ENCODE assay signal across 2 cellular contexts in the genomic region with DNA sequence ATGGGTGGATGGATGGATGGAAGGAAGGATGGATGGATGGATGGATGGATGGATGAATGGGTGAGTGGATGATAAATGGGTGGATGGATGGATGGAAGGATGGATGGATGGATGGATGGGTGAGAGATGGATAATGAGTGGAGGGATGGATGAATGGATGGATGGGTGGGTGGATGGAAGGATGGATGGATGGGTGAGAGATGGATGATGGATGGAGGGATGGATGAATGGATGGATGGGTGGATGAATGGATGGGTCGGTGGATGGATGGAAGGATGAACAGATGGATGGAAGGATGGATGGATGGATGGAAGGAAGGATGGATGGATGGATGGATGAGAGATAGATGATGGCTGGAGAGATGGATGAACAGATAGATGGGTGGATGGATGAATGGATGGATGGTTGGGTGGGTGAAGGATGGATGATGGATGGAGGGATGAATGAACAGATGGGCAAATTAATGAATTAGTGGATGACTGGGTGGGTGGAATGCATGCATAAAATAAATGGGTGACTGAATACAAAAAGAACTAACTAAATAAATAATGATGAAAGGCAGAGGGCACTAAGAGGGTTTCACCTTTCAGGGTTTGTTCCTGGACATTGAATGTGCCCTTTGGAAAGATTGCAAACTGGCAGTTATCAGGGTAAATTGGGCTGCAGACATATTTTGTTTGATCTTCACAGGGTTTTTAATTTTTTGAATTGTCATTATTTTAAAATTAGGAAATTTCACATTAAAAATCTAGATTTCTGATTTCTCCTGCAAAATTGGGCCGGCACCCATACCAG.
A peak's percentile ranks its signal among the peaks of the same experiment; 100 is the strongest.
TF ChIP-seq lines count a peak whose summit lies in the region.

No MANE protein-coding gene starts in this region.

TF ChIP-seq in A549, 52 proteins besides CTCF, POLR2A, EP300 and RAD21:
- TF ChIP-seq HDAC2 (IDR thresholded peaks at IDR 0.05) (no peak), SMC3 (IDR thresholded peaks at IDR 0.05) (no peak), BHLHE40 (IDR thresholded peaks at IDR 0.05; ENCODE audit: low read depth, low read length) (no peak), CHD4 (IDR thresholded peaks at IDR 0.05; ENCODE audit: borderline replicate concordance) (no peak), PBX3 (IDR thresholded peaks at IDR 0.05) (no peak)

TF ChIP-seq in HepG2, 621 proteins besides CTCF, POLR2A, EP300 and RAD21:
- TF ChIP-seq ZKSCAN1 (IDR thresholded peaks at IDR 0.05; ENCODE audit: low read length) (no peak), FOXP1 (IDR thresholded peaks at IDR 0.05) (peak; percentile 68; the same call in 1 of the 2 replicates), FOXP1 (CRISPR knock-in tag; IDR thresholded peaks at IDR 0.05) (no peak), ATM (IDR thresholded peaks at IDR 0.05; ENCODE audit: borderline replicate concordance) (peak; percentile 18; the same call in 1 of the 2 replicates), PLRG1 (conservative IDR thresholded peaks at IDR 0.05) (peak; percentile 97), ZNF710 (CRISPR knock-in tag; IDR thresholded peaks at IDR 0.05; ENCODE audit: borderline replicate concordance) (peak; percentile 99), ZNF331 (CRISPR knock-in tag; IDR thresholded peaks at IDR 0.05) (no peak), SP1 (IDR thresholded peaks at IDR 0.05) (peak; percentile 57; the same call in 1 of the 2 replicates), SP1 (CRISPR knock-in tag; IDR thresholded peaks at IDR 0.05) (no peak), PAX8 (CRISPR knock-in tag; IDR thresholded peaks at IDR 0.05; ENCODE audit: borderline replicate concordance) (no peak), ATF7 (IDR thresholded peaks at IDR 0.05) (peak; percentile 27; the same call in 1 of the 2 replicates), ATF7 (CRISPR knock-in tag; IDR thresholded peaks at IDR 0.05) (no peak), ZNF138 (CRISPR knock-in tag; IDR thresholded peaks at IDR 0.05; ENCODE audit: low read depth) (no peak), MATR3 (CRISPR knock-in tag; IDR thresholded peaks at IDR 0.05) (no peak), SP4 (CRISPR knock-in tag; IDR thresholded peaks at IDR 0.05) (0 out of 2 replicates have a peak, but pooled peaks have one; percentile 24), KLF13 (CRISPR knock-in tag; IDR thresholded peaks at IDR 0.05) (0 out of 2 replicates have a peak, but pooled peaks have one; percentile 31), ZSCAN21 (CRISPR knock-in tag; IDR thresholded peaks at IDR 0.05; ENCODE audit: borderline replicate concordance) (no peak), JUNB (CRISPR knock-in tag; IDR thresholded peaks at IDR 0.05; ENCODE audit: borderline replicate concordance) (0 out of 2 replicates have a peak, but pooled peaks have one; percentile 36), HOXA9 (CRISPR knock-in tag; IDR thresholded peaks at IDR 0.05; ENCODE audit: borderline replicate concordance) (no peak), PHB2 (IDR thresholded peaks at IDR 0.05; ENCODE audit: partially characterized antibody) (peak; percentile 94), ATF5 (CRISPR knock-in tag; IDR thresholded peaks at IDR 0.05; ENCODE audit: low read depth) (no peak), ZSCAN12 (CRISPR knock-in tag; IDR thresholded peaks at IDR 0.05) (no peak), SAFB2 (CRISPR knock-in tag; IDR thresholded peaks at IDR 0.05; ENCODE audit: borderline replicate concordance, low read depth) (0 out of 2 replicates have a peak, but pooled peaks have one; percentile 45), SRSF1 (optimal IDR thresholded peaks at IDR 0.05; ENCODE audit: low read depth, low read length) (no peak), KLF9 (CRISPR knock-in tag; IDR thresholded peaks at IDR 0.05; ENCODE audit: low read depth) (no peak), FOXK2 (IDR thresholded peaks at IDR 0.05) (peak; percentile 57; the same call in 1 of the 2 replicates), HIVEP1 (CRISPR knock-in tag; IDR thresholded peaks at IDR 0.05) (no peak), HNF4G (IDR thresholded peaks at IDR 0.05; ENCODE audit: borderline replicate concordance, low read depth, low read length) (no peak), HNF4G (CRISPR knock-in tag; IDR thresholded peaks at IDR 0.05; ENCODE audit: borderline replicate concordance, low read depth) (no peak), HIC2 (CRISPR knock-in tag; IDR thresholded peaks at IDR 0.05; ENCODE audit: low read depth) (peak; percentile 43; the same call in 1 of the 2 replicates), TRIM22 (IDR thresholded peaks at IDR 0.05) (peak; percentile 97), CHD2 (IDR thresholded peaks at IDR 0.05; ENCODE audit: low read depth, low read length) (no peak), FOXA1 (IDR thresholded peaks at IDR 0.05) (peak; percentile 65), FOXA1 (CRISPR knock-in tag; IDR thresholded peaks at IDR 0.05) (no peak), NONO (IDR thresholded peaks at IDR 0.05) (peak; percentile 92), NONO (CRISPR knock-in tag; conservative IDR thresholded peaks at IDR 0.05) (no peak), ARNT (IDR thresholded peaks at IDR 0.05) (peak; percentile 59; the same call in 1 of the 2 replicates), NBN (conservative IDR thresholded peaks at IDR 0.05) (peak; percentile 86; the same call in 1 of the 2 replicates), SOX6 (IDR thresholded peaks at IDR 0.05) (peak; percentile 87), SOX6 (CRISPR knock-in tag; IDR thresholded peaks at IDR 0.05) (no peak; the same call in 1 of the 2 replicates), HNRNPL (IDR thresholded peaks at IDR 0.05; ENCODE audit: low read depth, low read length) (no peak), ZMYM3 (CRISPR knock-in tag; IDR thresholded peaks at IDR 0.05) (no peak), EHMT2 (IDR thresholded peaks at IDR 0.05; ENCODE audit: borderline replicate concordance, low read depth, low read length) (0 out of 2 replicates have a peak, but pooled peaks have one; percentile 9), ZNF292 (CRISPR knock-in tag; IDR thresholded peaks at IDR 0.05; ENCODE audit: borderline replicate concordance, low read depth) (no peak), LCORL (IDR thresholded peaks at IDR 0.05) (peak; percentile 51; the same call in 1 of the 2 replicates), LCORL (CRISPR knock-in tag; IDR thresholded peaks at IDR 0.05) (no peak), ZNF282 (IDR thresholded peaks at IDR 0.05; ENCODE audit: partially characterized antibody) (peak; percentile 61)
- TF ChIP-seq, protein P1, sequence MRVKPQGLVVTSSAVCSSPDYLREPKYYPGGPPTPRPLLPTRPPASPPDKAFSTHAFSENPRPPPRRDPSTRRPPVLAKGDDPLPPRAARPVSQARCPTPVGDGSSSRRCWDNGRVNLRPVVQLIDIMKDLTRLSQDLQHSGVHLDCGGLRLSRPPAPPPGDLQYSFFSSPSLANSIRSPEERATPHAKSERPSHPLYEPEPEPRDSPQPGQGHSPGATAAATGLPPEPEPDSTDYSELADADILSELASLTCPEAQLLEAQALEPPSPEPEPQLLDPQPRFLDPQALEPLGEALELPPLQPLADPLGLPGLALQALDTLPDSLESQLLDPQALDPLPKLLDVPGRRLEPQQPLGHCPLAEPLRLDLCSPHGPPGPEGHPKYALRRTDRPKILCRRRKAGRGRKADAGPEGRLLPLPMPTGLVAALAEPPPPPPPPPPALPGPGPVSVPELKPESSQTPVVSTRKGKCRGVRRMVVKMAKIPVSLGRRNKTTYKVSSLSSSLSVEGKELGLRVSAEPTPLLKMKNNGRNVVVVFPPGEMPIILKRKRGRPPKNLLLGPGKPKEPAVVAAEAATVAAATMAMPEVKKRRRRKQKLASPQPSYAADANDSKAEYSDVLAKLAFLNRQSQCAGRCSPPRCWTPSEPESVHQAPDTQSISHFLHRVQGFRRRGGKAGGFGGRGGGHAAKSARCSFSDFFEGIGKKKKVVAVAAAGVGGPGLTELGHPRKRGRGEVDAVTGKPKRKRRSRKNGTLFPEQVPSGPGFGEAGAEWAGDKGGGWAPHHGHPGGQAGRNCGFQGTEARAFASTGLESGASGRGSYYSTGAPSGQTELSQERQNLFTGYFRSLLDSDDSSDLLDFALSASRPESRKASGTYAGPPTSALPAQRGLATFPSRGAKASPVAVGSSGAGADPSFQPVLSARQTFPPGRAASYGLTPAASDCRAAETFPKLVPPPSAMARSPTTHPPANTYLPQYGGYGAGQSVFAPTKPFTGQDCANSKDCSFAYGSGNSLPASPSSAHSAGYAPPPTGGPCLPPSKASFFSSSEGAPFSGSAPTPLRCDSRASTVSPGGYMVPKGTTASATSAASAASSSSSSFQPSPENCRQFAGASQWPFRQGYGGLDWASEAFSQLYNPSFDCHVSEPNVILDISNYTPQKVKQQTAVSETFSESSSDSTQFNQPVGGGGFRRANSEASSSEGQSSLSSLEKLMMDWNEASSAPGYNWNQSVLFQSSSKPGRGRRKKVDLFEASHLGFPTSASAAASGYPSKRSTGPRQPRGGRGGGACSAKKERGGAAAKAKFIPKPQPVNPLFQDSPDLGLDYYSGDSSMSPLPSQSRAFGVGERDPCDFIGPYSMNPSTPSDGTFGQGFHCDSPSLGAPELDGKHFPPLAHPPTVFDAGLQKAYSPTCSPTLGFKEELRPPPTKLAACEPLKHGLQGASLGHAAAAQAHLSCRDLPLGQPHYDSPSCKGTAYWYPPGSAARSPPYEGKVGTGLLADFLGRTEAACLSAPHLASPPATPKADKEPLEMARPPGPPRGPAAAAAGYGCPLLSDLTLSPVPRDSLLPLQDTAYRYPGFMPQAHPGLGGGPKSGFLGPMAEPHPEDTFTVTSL (CRISPR knock-in tag; IDR thresholded peaks at IDR 0.05; ENCODE audit: borderline replicate concordance), result no peak
